Comparison of ENCODE assay signal across 15 cellular contexts in the genomic region with DNA sequence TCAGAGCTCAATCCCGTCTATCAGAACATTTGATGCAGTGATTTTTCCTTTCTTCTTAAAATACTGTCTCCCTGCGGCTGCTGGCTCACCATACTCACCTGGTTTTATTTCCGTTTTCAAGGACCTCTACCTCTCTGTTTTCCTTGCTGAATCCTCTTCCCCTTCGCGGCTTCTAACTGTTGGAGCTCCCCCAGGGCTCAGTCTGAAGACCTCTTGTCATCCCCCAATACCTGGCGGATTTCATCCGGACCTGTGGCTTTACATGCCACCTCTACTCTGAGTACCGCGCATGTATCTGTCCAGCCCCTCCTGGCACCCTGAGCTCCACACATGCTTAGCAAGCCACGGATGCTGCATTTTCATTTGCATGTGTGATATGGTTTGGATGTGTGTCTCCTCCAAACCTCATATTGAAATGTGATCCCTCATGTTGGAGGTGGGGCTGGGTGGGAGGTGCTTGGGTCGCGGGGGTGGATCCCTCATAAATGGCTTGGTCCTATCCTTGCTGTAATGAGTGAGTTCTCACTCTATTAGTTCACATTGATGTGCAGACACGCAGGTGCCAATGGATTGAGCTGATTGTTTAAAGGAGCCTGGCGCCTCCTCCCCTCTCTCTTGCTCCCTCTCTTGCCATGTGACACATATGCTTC.
"Had no signal": no experiment of that assay in that cellular context is flagged by ENCODE, and none has a peak within 500 bp of the region (broad histone marks: within the 10 kb centered on the region; RNA-seq: fewer than 3 reads in every experiment).

No MANE protein-coding gene starts in this region.

- FAIRE-seq: endometrium had no signal

- H3K27ac ChIP-seq: right atrium auricular region, thyroid gland had no signal

- H3K4me3 ChIP-seq: right atrium auricular region, thyroid gland had no signal

- H3K27me3 ChIP-seq: thyroid gland had no signal

- H3K4me1 Mint-ChIP-seq: activated CD8-positive, alpha-beta memory T cell treated with anti-CD3 and anti-CD28 coated beads, Interleukin-2, amount 10 ng/mL, durations not matched to agents 7 days and 5 days; activated naive CD4-positive, alpha-beta T cell treated with anti-CD3 and anti-CD28 coated beads, Interleukin-2, amount 50 U/mL, for 24 hours; stimulated activated naive B cell treated with anti-CD40 and anti-IgM and Interleukin-4, amounts not matched to agents 10 μg/mL and 1 μg/mL and 100 μg/mL, for 72 hours had no signal

- H3K36me3 Mint-ChIP-seq: activated CD4-positive, alpha-beta memory T cell treated with anti-CD3 and anti-CD28 coated beads for 36 hours; activated CD8-positive, alpha-beta memory T cell treated with anti-CD3 and anti-CD28 coated beads, Interleukin-2, amount 10 ng/mL, durations not matched to agents 7 days and 5 days; activated naive CD4-positive, alpha-beta T cell treated with anti-CD3 and anti-CD28 coated beads, Interleukin-2, amount 50 U/mL, for 24 hours; natural killer cell; stimulated activated naive B cell treated with anti-CD40 and anti-IgM and Interleukin-4, amounts not matched to agents 10 μg/mL and 1 μg/mL and 100 μg/mL, for 72 hours had no signal

- H3K27ac Mint-ChIP-seq: activated CD4-positive, alpha-beta memory T cell treated with anti-CD3 and anti-CD28 coated beads for 36 hours; activated CD8-positive, alpha-beta memory T cell treated with anti-CD3 and anti-CD28 coated beads, Interleukin-2, amount 10 ng/mL, durations not matched to agents 7 days and 5 days; activated naive CD4-positive, alpha-beta T cell treated with anti-CD3 and anti-CD28 coated beads, Interleukin-2, amount 50 U/mL, for 24 hours; activated T-cell treated with anti-CD3 and anti-CD28 coated beads, Interleukin-2, amount 50 U/mL, for 24 hours; natural killer cell; progenitor cell of endocrine pancreas; stimulated activated naive B cell treated with anti-CD40 and anti-IgM and Interleukin-4, amounts not matched to agents 10 μg/mL and 1 μg/mL and 100 μg/mL, for 72 hours had no signal

- DNase-seq: activated CD4-positive, alpha-beta memory T cell treated with anti-CD3 and anti-CD28 coated beads for 36 hours; activated CD4-positive, alpha-beta T cell treated with anti-CD3 and anti-CD28 coated beads for 1 hour; activated CD8-positive, alpha-beta memory T cell treated with anti-CD3 and anti-CD28 coated beads, Interleukin-2, amount 10 ng/mL, durations not matched to agents 7 days and 5 days; activated effector memory CD4-positive, alpha-beta T cell treated with anti-CD3 and anti-CD28 coated beads, Interleukin-2, amount 50 U/mL, for 16 hours; activated T-cell treated with anti-CD3 and anti-CD28 coated beads, Interleukin-2, amount 50 U/mL, for 24 hours; mesenchymal stem cell; natural killer cell; occipital lobe; stimulated activated CD4-positive, alpha-beta T cell treated with anti-CD3 and anti-CD28 coated beads, Interleukin-2, amount 100 ng/mL, for 48 hours; stimulated activated naive B cell treated with anti-CD40 and anti-IgM and Interleukin-4, amounts not matched to agents 10 μg/mL and 1 μg/mL and 100 μg/mL, for 72 hours; thyroid gland had no signal

- H3K4me1 ChIP-seq: right atrium auricular region, thyroid gland had no signal

- H3K4me3 Mint-ChIP-seq: activated CD4-positive, alpha-beta memory T cell treated with anti-CD3 and anti-CD28 coated beads for 36 hours; activated CD8-positive, alpha-beta memory T cell treated with anti-CD3 and anti-CD28 coated beads, Interleukin-2, amount 10 ng/mL, durations not matched to agents 7 days and 5 days; activated naive CD4-positive, alpha-beta T cell treated with anti-CD3 and anti-CD28 coated beads, Interleukin-2, amount 50 U/mL, for 24 hours; activated T-cell treated with anti-CD3 and anti-CD28 coated beads, Interleukin-2, amount 50 U/mL, for 24 hours; natural killer cell; stimulated activated naive B cell treated with anti-CD40 and anti-IgM and Interleukin-4, amounts not matched to agents 10 μg/mL and 1 μg/mL and 100 μg/mL, for 72 hours had no signal

- ATAC-seq: activated CD8-positive, alpha-beta memory T cell treated with anti-CD3 and anti-CD28 coated beads, Interleukin-2, amount 10 ng/mL, durations not matched to agents 7 days and 5 days; natural killer cell; stimulated activated naive B cell treated with anti-CD40 and anti-IgM and Interleukin-4, amounts not matched to agents 10 μg/mL and 1 μg/mL and 100 μg/mL, for 72 hours had no signal

- H3K9me3 Mint-ChIP-seq: activated CD4-positive, alpha-beta memory T cell treated with anti-CD3 and anti-CD28 coated beads for 36 hours; activated naive CD4-positive, alpha-beta T cell treated with anti-CD3 and anti-CD28 coated beads, Interleukin-2, amount 50 U/mL, for 24 hours; activated T-cell treated with anti-CD3 and anti-CD28 coated beads, Interleukin-2, amount 50 U/mL, for 24 hours; natural killer cell; stimulated activated naive B cell treated with anti-CD40 and anti-IgM and Interleukin-4, amounts not matched to agents 10 μg/mL and 1 μg/mL and 100 μg/mL, for 72 hours had no signal

- H3K36me3 ChIP-seq: right atrium auricular region, thyroid gland had no signal

- H3K9me3 ChIP-seq: right atrium auricular region, thyroid gland had no signal
